In the genomic region with DNA sequence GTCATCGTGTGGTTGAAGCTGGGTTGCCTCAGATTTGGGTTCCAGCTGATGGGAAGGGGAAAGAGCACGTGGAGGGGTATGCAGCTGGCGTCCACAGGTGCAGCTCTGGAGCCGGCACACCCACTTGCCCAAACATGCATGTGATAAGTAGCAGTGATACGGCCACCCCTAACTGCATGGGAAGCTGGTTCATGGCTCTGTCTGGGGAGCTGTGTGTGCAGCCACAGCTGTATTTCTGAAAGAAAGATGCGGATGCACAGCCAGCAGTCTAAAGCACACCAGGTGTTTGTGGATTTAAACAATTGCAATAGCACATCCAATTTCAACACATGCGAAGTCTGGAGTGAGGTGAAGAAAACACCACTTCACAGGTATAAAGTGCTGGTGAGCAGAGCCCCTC, we compare ENCODE assay signal across 8 cellular contexts.
DNase-seq lines count a peak whose midpoint lies in the region; ATAC-seq, FAIRE-seq and TF ChIP-seq lines count a peak whose summit lies in the region.

No MANE protein-coding gene starts in this region.

- ATAC-seq in GM19328 (IDR thresholded peaks at IDR 0.05; ENCODE audit: unreplicated experiment) (peak; percentile 30), HG03039 (IDR thresholded peaks at IDR 0.05; ENCODE audit: unreplicated experiment) (peak; percentile 39)

- peaks cover 14% of the 10 kb centered on the region for H3F3A ChIP-seq in SU-DHL-6 (ENCODE audit: insufficient read depth)

- peak overlapping the region; percentile 20; the same call in 1 of the 2 replicates for H3K9ac ChIP-seq in SU-DHL-6 (ENCODE audit: low read length)

- peak; percentile 30 for DNase-seq in COLO668 (lab: John Stamatoyannopoulos, UW; ENCODE audit: unreplicated experiment)
- no peak for DNase-seq in urothelium cell line (ENCODE audit: low spot score)
- no peak for DNase-seq in nucleus accumbens (lab: John Stamatoyannopoulos, UW)
- no peak for DNase-seq in head of caudate nucleus
- DNase-seq in posterior cingulate gyrus, result no peak

- no peak overlapping the region for H3K4me3 ChIP-seq in SU-DHL-6 (ENCODE audit: insufficient read depth, low read length, poor library complexity, severe bottlenecking)

- H3K27me3 ChIP-seq in SU-DHL-6 (ENCODE audit: low read length), result no peaks in the 10 kb centered on the region

- H3K4me2 ChIP-seq in SU-DHL-6 (ENCODE audit: low read depth, low read length, poor library complexity, severe bottlenecking), result peak overlapping the region; percentile 56

- FAIRE-seq in urothelium cell line (lab: Jason Lieb, UNC), result no peak

- H3K36me3 ChIP-seq in SU-DHL-6 (ENCODE audit: low read length), result no peaks in the 10 kb centered on the region

- H3K27ac ChIP-seq in SU-DHL-6 (ENCODE audit: low read depth, low read length), result peak overlapping the region; percentile 63

- H3K9me3 ChIP-seq in SU-DHL-6 (ENCODE audit: insufficient read depth, low read length), result no peaks in the 10 kb centered on the region

- H3K9me2 ChIP-seq in SU-DHL-6 (replicated peaks; ENCODE audit: insufficient read depth, low read length), result no peaks in the 10 kb centered on the region

- intact Hi-C loops in head of caudate nucleus (cut with DNase I) (no loop called here), posterior cingulate gyrus (cut with DNase I) (no loop called here)

- H4K20me1 ChIP-seq in SU-DHL-6 (ENCODE audit: low read depth, low read length), result no peaks in the 10 kb centered on the region

- H2AFZ ChIP-seq in SU-DHL-6 (ENCODE audit: low read depth, low read length, severe bottlenecking), result no peak overlapping the region

- no peaks in the 10 kb centered on the region for H3K79me2 ChIP-seq in SU-DHL-6 (ENCODE audit: insufficient read depth, low read length)

- TF ChIP-seq CTCF in SU-DHL-6 (IDR thresholded peaks at IDR 0.05; ENCODE audit: insufficient read depth, low read length, poor library complexity, severe bottlenecking), result no peak
